ENCODE assay signal across 2 cellular contexts in genomic region chr6:21599074-21599639, GRCh38.
TF ChIP-seq lines count a peak whose summit lies in the region.

No MANE protein-coding gene starts in this region.

TF ChIP-seq in SK-N-SH, 30 proteins besides CTCF, POLR2A, EP300 and RAD21 (continued from another document):
- TF ChIP-seq ZBTB33 (IDR thresholded peaks at IDR 0.05; ENCODE audit: borderline replicate concordance, low read depth) (no peak), NFIC (IDR thresholded peaks at IDR 0.05; ENCODE audit: borderline replicate concordance) (no peak), TAF1 (IDR thresholded peaks at IDR 0.05; ENCODE audit: borderline replicate concordance, low read depth, low read length) (no peak), GABPA (IDR thresholded peaks at IDR 0.05; ENCODE audit: low read depth) (no peak), RFX5 (IDR thresholded peaks at IDR 0.05; ENCODE audit: low read length) (no peak), SIN3A (IDR thresholded peaks at IDR 0.05; ENCODE audit: borderline replicate concordance, low read depth, low read length) (no peak), SMC3 (IDR thresholded peaks at IDR 0.05; ENCODE audit: low read depth, low read length) (no peak), TCF12 (IDR thresholded peaks at IDR 0.05) (no peak), EZH2phosphoT487 (IDR thresholded peaks at IDR 0.05; ENCODE audit: borderline replicate concordance, low read depth) (no peak), MXI1 (IDR thresholded peaks at IDR 0.05; ENCODE audit: low read depth, low read length) (no peak), MEF2A (IDR thresholded peaks at IDR 0.05; ENCODE audit: borderline replicate concordance, low read depth) (no peak)
- TF ChIP-seq, protein P1, sequence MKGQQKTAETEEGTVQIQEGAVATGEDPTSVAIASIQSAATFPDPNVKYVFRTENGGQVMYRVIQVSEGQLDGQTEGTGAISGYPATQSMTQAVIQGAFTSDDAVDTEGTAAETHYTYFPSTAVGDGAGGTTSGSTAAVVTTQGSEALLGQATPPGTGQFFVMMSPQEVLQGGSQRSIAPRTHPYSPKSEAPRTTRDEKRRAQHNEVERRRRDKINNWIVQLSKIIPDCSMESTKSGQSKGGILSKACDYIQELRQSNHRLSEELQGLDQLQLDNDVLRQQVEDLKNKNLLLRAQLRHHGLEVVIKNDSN (IDR thresholded peaks at IDR 0.05; ENCODE audit: borderline replicate concordance, low read depth) = no peak
- TF ChIP-seq, protein P2, sequence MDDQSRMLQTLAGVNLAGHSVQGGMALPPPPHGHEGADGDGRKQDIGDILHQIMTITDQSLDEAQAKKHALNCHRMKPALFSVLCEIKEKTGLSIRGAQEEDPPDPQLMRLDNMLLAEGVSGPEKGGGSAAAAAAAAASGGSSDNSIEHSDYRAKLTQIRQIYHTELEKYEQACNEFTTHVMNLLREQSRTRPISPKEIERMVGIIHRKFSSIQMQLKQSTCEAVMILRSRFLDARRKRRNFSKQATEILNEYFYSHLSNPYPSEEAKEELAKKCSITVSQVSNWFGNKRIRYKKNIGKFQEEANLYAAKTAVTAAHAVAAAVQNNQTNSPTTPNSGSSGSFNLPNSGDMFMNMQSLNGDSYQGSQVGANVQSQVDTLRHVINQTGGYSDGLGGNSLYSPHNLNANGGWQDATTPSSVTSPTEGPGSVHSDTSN (IDR thresholded peaks at IDR 0.05) = no peak

TF ChIP-seq in SK-N-SH treated with all-trans-retinoic acid at 6 μM for 48 hours, 23 proteins besides CTCF, POLR2A, EP300 and RAD21 (continued from another document):
- TF ChIP-seq ZNF70 (CRISPR knock-in tag; IDR thresholded peaks at IDR 0.05) = no peak
- no peak for TF ChIP-seq ZC3H10 (CRISPR knock-in tag; IDR thresholded peaks at IDR 0.05)
TF ChIP-seq in SK-N-SH treated with all-trans-retinoic acid at 6 μM for 48 hours: peak in this region for 0.
